In genomic region chr18:74708169-74708568, GRCh38 we compare ENCODE assay signal across 17 cellular contexts.
DNase-seq lines count a peak whose midpoint lies in the region; ATAC-seq and TF ChIP-seq lines count a peak whose summit lies in the region.
"Had no signal": no experiment of that assay in that cellular context is flagged by ENCODE, and none has a peak within 500 bp of the region (broad histone marks: within the 10 kb centered on the region; RNA-seq: fewer than 3 reads in every experiment).

No MANE protein-coding gene starts in this region.

- H3K36me3 Mint-ChIP-seq in endodermal cell (ENCODE audit: low read depth): no peaks in the 10 kb centered on the region
- H3K36me3 Mint-ChIP-seq in Calu3 (ENCODE audit: insufficient read depth, unreplicated experiment): peaks cover 5% of the 10 kb centered on the region
- no peaks in the 10 kb centered on the region for H3K36me3 Mint-ChIP-seq in activated naive CD4-positive, alpha-beta T cell treated with anti-CD3 and anti-CD28 coated beads, Interleukin-2, amount 50 U/mL, for 72 hours

- H3K4me3 ChIP-seq in endodermal cell (ENCODE audit: low read length) (no peak overlapping the region), mucosa of descending colon (no peak overlapping the region)
- H3K4me3 ChIP-seq: BLaER1 had no signal

- no TSS peak for BruUV-seq in Calu3 (replicated peaks; lab: Mats Ljungman, UMichigan)

- peaks cover 2% of the 10 kb centered on the region for H3K4me1 Mint-ChIP-seq in endodermal cell
- peaks cover 8% of the 10 kb centered on the region for H3K4me1 Mint-ChIP-seq in Calu3 (ENCODE audit: low read depth, unreplicated experiment)
- H3K4me1 Mint-ChIP-seq: CD14-positive monocyte had no signal

- CTCF ChIA-PET in Calu3 (lab: Charles Lee): no interaction called here

- no peaks in the 10 kb centered on the region for H3K27me3 ChIP-seq in endodermal cell (ENCODE audit: control insufficient read depth, insufficient read depth, low read length, poor library complexity, severe bottlenecking)
- H3K27me3 ChIP-seq: BE2C, BLaER1 had no signal

- H3K4me3 Mint-ChIP-seq in endodermal cell (no peak overlapping the region), Calu3 (ENCODE audit: low read depth, unreplicated experiment) (no peak overlapping the region)
- H3K4me3 Mint-ChIP-seq: CD14-positive monocyte; CD4-positive, alpha-beta memory T cell; CD4-positive, CD25-positive, alpha-beta regulatory T cell; CD8-positive, alpha-beta memory T cell had no signal

- H3K27me3 Mint-ChIP-seq in endodermal cell (ENCODE audit: insufficient read depth): no peaks in the 10 kb centered on the region
- no peaks in the 10 kb centered on the region for H3K27me3 Mint-ChIP-seq in Calu3 (ENCODE audit: unreplicated experiment)
- H3K27me3 Mint-ChIP-seq: CD4-positive, alpha-beta memory T cell; CD4-positive, CD25-positive, alpha-beta regulatory T cell; CD8-positive, alpha-beta memory T cell had no signal

- H3K9ac ChIP-seq in endodermal cell (ENCODE audit: extremely low read depth, low read length, poor library complexity, severe bottlenecking): no peak overlapping the region
- H3K9ac ChIP-seq: BLaER1 had no signal

- no peaks in the 10 kb centered on the region for H3K4me1 ChIP-seq in endodermal cell (ENCODE audit: control insufficient read depth, insufficient read depth, low read length)
- H3K4me1 ChIP-seq in mucosa of descending colon (ENCODE audit: low read depth): no peaks in the 10 kb centered on the region
- H3K4me1 ChIP-seq: BE2C, BLaER1 had no signal

- H3K9me3 Mint-ChIP-seq in endodermal cell (no peaks in the 10 kb centered on the region), Calu3 (ENCODE audit: low read depth, unreplicated experiment) (no peaks in the 10 kb centered on the region)
- H3K9me3 Mint-ChIP-seq in activated naive CD4-positive, alpha-beta T cell treated with anti-CD3 and anti-CD28 coated beads, Interleukin-2, amount 50 U/mL, for 72 hours: no peaks in the 10 kb centered on the region
- H3K9me3 Mint-ChIP-seq: CD14-positive monocyte; CD4-positive, alpha-beta memory T cell; CD4-positive, CD25-positive, alpha-beta regulatory T cell; CD8-positive, alpha-beta memory T cell had no signal

- intact Hi-C loops in mucosa of descending colon (cut with DNase I, micrococcal nuclease): no loop called here
- intact Hi-C loops in Calu3 (cut with micrococcal nuclease; ENCODE audit: unreplicated experiment): no loop called here

- TF ChIP-seq CTCF in endodermal cell (conservative IDR thresholded peaks at IDR 0.05): no peak
- TF ChIP-seq CTCF in mucosa of descending colon (IDR thresholded peaks at IDR 0.05): no peak
- TF ChIP-seq CTCF in Calu3 (IDR thresholded peaks at IDR 0.05; ENCODE audit: unreplicated experiment): no peak
- TF ChIP-seq CTCF in GM20000 (IDR thresholded peaks at IDR 0.05; ENCODE audit: extremely low read depth, missing control alignments): no peak

- H3K27ac Mint-ChIP-seq in endodermal cell: peak overlapping the region; percentile 59
- H3K27ac Mint-ChIP-seq in Calu3 (ENCODE audit: unreplicated experiment): no peak overlapping the region
- H3K27ac Mint-ChIP-seq in activated naive CD4-positive, alpha-beta T cell treated with anti-CD3 and anti-CD28 coated beads, Interleukin-2, amount 50 U/mL, for 72 hours: no peak overlapping the region
- H3K27ac Mint-ChIP-seq: CD14-positive monocyte; CD4-positive, CD25-positive, alpha-beta regulatory T cell; CD8-positive, alpha-beta memory T cell had no signal

- H3K36me3 ChIP-seq in endodermal cell (ENCODE audit: control insufficient read depth, insufficient read depth, low read length): no peaks in the 10 kb centered on the region
- H3K36me3 ChIP-seq in mucosa of descending colon (ENCODE audit: low read depth): no peaks in the 10 kb centered on the region
- H3K36me3 ChIP-seq: BE2C had no signal

- DNase-seq in endodermal cell (no peak), mucosa of descending colon (no peak), Calu3 (no peak), GM20000 (ENCODE audit: low spot score) (no peak)
- no peak for DNase-seq in activated naive CD4-positive, alpha-beta T cell treated with anti-CD3 and anti-CD28 coated beads, Interleukin-2, amount 50 U/mL, for 72 hours (ENCODE audit: low spot score in 2 of 2)
- DNase-seq: 8988T; ACHN; BE2C; C1 segment of cervical spinal cord; CD4-positive, alpha-beta memory T cell; CD4-positive, CD25-positive, alpha-beta regulatory T cell; CD8-positive, alpha-beta memory T cell; COR-L47; DMS79 treated with DMSO at 0.1 percent for 48 hours; GF-D8 had no signal

- peak; percentile 69 for ATAC-seq in mucosa of descending colon
- no peak for ATAC-seq in activated naive CD4-positive, alpha-beta T cell treated with anti-CD3 and anti-CD28 coated beads, Interleukin-2, amount 50 U/mL, for 72 hours

- no peaks in the 10 kb centered on the region for H3K9me3 ChIP-seq in endodermal cell (ENCODE audit: control insufficient read depth, low read length)
- no peaks in the 10 kb centered on the region for H3K9me3 ChIP-seq in mucosa of descending colon
- H3K9me3 ChIP-seq: BE2C, BLaER1 had no signal

- H3K27ac ChIP-seq in endodermal cell (ENCODE audit: low read depth, low read length): no peak overlapping the region
- H3K27ac ChIP-seq: BLaER1 had no signal
